Comparison of ENCODE assay signal across 1 cellular context in genomic region chrX:15834051-15834450, GRCh38.
TF ChIP-seq lines count a peak whose summit lies in the region.

No MANE protein-coding gene starts in this region.

TF ChIP-seq in WTC11, 78 proteins besides CTCF, POLR2A, EP300 and RAD21 (continued from another document):
- TF ChIP-seq ARID4B (CRISPR knock-in tag; IDR thresholded peaks at IDR 0.05; ENCODE audit: borderline replicate concordance) (no peak), NFYB (CRISPR knock-in tag; conservative IDR thresholded peaks at IDR 0.05; ENCODE audit: low read depth) (no peak), TCF7 (CRISPR knock-in tag; IDR thresholded peaks at IDR 0.05; ENCODE audit: low read depth) (no peak), NFE2L1 (CRISPR knock-in tag; IDR thresholded peaks at IDR 0.05) (no peak), ZNF281 (CRISPR knock-in tag; IDR thresholded peaks at IDR 0.05) (no peak), SMAD4 (CRISPR knock-in tag; IDR thresholded peaks at IDR 0.05) (no peak), ZNF512 (CRISPR knock-in tag; IDR thresholded peaks at IDR 0.05; ENCODE audit: borderline replicate concordance) (no peak), TP53 (CRISPR knock-in tag; IDR thresholded peaks at IDR 0.05) (no peak), USF2 (CRISPR knock-in tag; IDR thresholded peaks at IDR 0.05) (no peak)
